Comparison of ENCODE assay signal across 9 cellular contexts in genomic region chr4:38071801-38072567, GRCh38.
DNase-seq lines count a peak whose midpoint lies in the region; ATAC-seq and TF ChIP-seq lines count a peak whose summit lies in the region.
"Had no signal": no experiment of that assay in that cellular context is flagged by ENCODE, and none has a peak within 500 bp of the region (broad histone marks: within the 10 kb centered on the region; RNA-seq: fewer than 3 reads in every experiment).

No MANE protein-coding gene starts in this region.

- H3K4me3 ChIP-seq in BLaER1 (no peak overlapping the region), choroid plexus epithelial cell (ENCODE audit: low read depth, low read length) (no peak overlapping the region), mucosa of descending colon (no peak overlapping the region), HAP-1 (no peak overlapping the region)

- H3K27me3 ChIP-seq in BLaER1 (no peaks in the 10 kb centered on the region), HAP-1 (ENCODE audit: low read depth) (no peaks in the 10 kb centered on the region)

- intact Hi-C loops in mucosa of descending colon (cut with DNase I, micrococcal nuclease), result loop anchor here in 1 of 2 donors (10.0 kb wide), 1 partner anchor 603 kb away; no protein-coding TSS in a partner anchor

- H3K4me1 ChIP-seq in BLaER1 (peaks cover 42% of the 10 kb centered on the region), mucosa of descending colon (ENCODE audit: low read depth) (peaks cover 10% of the 10 kb centered on the region), HAP-1 (no peaks in the 10 kb centered on the region)

- ATAC-seq in mucosa of descending colon, result peak; percentile 27

- DNase-seq in M059J (ENCODE audit: low read depth) (peak; percentile 41), choroid plexus epithelial cell (ENCODE audit: low read depth) (peak; percentile 65), mucosa of descending colon (no peak), HAP-1 (ENCODE audit: low spot score in 2 of 2) (no peak), COR-L47 (lab: John Stamatoyannopoulos, UW) (no peak)
- no peak for DNase-seq in NK-92 treated with Interleukin-12 subunit alpha and Interleukin-12 subunit beta, amount 100 ng/mL, for 24 hours (lab: John Stamatoyannopoulos, UW)
- DNase-seq in effector CD8-positive, alpha-beta T cell (lab: John Stamatoyannopoulos, UW), result no peak

- peak overlapping the region; percentile 66 for H3K27ac ChIP-seq in BLaER1
- H3K27ac ChIP-seq: C4-2B had no signal

- in situ Hi-C loops in HAP-1 (cut with MboI; ENCODE audit: low sequenced_read_pairs), result no loop called here

- H4K20me1 ChIP-seq in BLaER1, result no peaks in the 10 kb centered on the region

- TF ChIP-seq CTCF in choroid plexus epithelial cell (conservative IDR thresholded peaks at IDR 0.05; ENCODE audit: low read depth, low read length) (no peak), mucosa of descending colon (IDR thresholded peaks at IDR 0.05) (no peak)

- H3K9ac ChIP-seq in BLaER1, result no peak overlapping the region

- H3K4me2 ChIP-seq in BLaER1, result peak overlapping the region; percentile 34

- H3K9me3 ChIP-seq in BLaER1 (no peaks in the 10 kb centered on the region), mucosa of descending colon (no peaks in the 10 kb centered on the region), HAP-1 (no peaks in the 10 kb centered on the region)

- H3K36me3 ChIP-seq in BLaER1, result peaks cover 63% of the 10 kb centered on the region
- no peaks in the 10 kb centered on the region for H3K36me3 ChIP-seq in mucosa of descending colon (ENCODE audit: low read depth)
- peaks cover 4% of the 10 kb centered on the region; the same call in 1 of the 2 replicates for H3K36me3 ChIP-seq in HAP-1 (replicated peaks)

Comparison
In these comparisons a context has a peak if more than half of its experiments do, and no peak if none do; other contexts are left out.
1. DNase-seq: peak in M059J (single experiment) and choroid plexus epithelial cell (single experiment); none in mucosa of descending colon (0 of 3), HAP-1 (0 of 2), COR-L47 (single experiment), NK-92 treated with Interleukin-12 subunit alpha and Interleukin-12 subunit beta, amount 100 ng/mL, for 24 hours (single experiment) and effector CD8-positive, alpha-beta T cell (single experiment).